14 cellular contexts compared by ENCODE assay signal in genomic region chr11:116194156-116194904, GRCh38.
A peak's percentile ranks its signal among the peaks of the same experiment; 100 is the strongest.
DNase-seq lines count a peak whose midpoint lies in the region; ATAC-seq and TF ChIP-seq lines count a peak whose summit lies in the region.
"Had no signal": no experiment of that assay in that cellular context is flagged by ENCODE, and none has a peak within 500 bp of the region (broad histone marks: within the 10 kb centered on the region; RNA-seq: fewer than 3 reads in every experiment).

No MANE protein-coding gene starts in this region.

- H2AFZ ChIP-seq in mesenchymal stem cell (ENCODE audit: low read depth, low read length), result no peak overlapping the region

- H3K27ac ChIP-seq in duodenal mucosa (ENCODE audit: low read depth, low read length), result no peak overlapping the region
- no peak overlapping the region for H3K27ac ChIP-seq in mesenchymal stem cell (ENCODE audit: low read length, poor library complexity, severe bottlenecking)
- H3K27ac ChIP-seq in suprapubic skin, result no peak overlapping the region
- H3K27ac ChIP-seq: 22Rv1, KMS-11 had no signal

- H2AK5ac ChIP-seq in mesenchymal stem cell (ENCODE audit: low read length, severe bottlenecking), result no peak overlapping the region

- H3K14ac ChIP-seq in mesenchymal stem cell (ENCODE audit: low read length in 2 of 2), result no peak overlapping the region

- peak; percentile 73 for DNase-seq in DMS53 (lab: John Stamatoyannopoulos, UW)
- no peak for DNase-seq in DMS53 treated with DMSO at 0.1 percent for 48 hours (lab: John Stamatoyannopoulos, UW; ENCODE audit: unreplicated experiment)
- DNase-seq in mesenchymal stem cell, result no peak
- DNase-seq in suprapubic skin (ENCODE audit: low spot score in 2 of 2), result no peak
- no peak for DNase-seq in GM20000 (ENCODE audit: low spot score)
- DNase-seq: activated T-cell treated with anti-CD3 and anti-CD28 coated beads, Interleukin-2, amount 50 U/mL, for 24 hours; DND-41; naive B cell; stimulated activated CD4-positive, alpha-beta T cell treated with anti-CD3 and anti-CD28 coated beads, Interleukin-2, amount 100 ng/mL, for 48 hours had no signal

- no peaks in the 10 kb centered on the region for H3K9me3 ChIP-seq in duodenal mucosa (ENCODE audit: control insufficient read depth in 1 of 2, low read length in 2 of 2)
- no peaks in the 10 kb centered on the region for H3K9me3 ChIP-seq in mesenchymal stem cell (ENCODE audit: control insufficient read depth, low read length)
- H3K9me3 ChIP-seq in suprapubic skin, result no peaks in the 10 kb centered on the region

- H3K4ac ChIP-seq in mesenchymal stem cell (ENCODE audit: low read depth in 1 of 2, low read length in 2 of 2), result no peak overlapping the region

- no peak for TF ChIP-seq EP300 in suprapubic skin (IDR thresholded peaks at IDR 0.05)

- no peaks in the 10 kb centered on the region for H3K79me1 ChIP-seq in mesenchymal stem cell (replicated peaks; ENCODE audit: low read length, poor library complexity, severe bottlenecking)

- 53% methylated on average over 4 of the region's 5 CpGs for whole genome bisulfite sequencing in mesenchymal stem cell
- WGBS in suprapubic skin, result 47% methylated on average over 5 of the region's 5 CpGs

- H3K4me3 ChIP-seq in duodenal mucosa (ENCODE audit: low read depth in 1 of 2, low read length in 2 of 2), result peak overlapping the region; percentile 60 to 70
- peak overlapping the region in 1 of 2 experiments; percentile 65 for H3K4me3 ChIP-seq in mesenchymal stem cell (ENCODE audit: insufficient read depth in 1 of 2, low read depth in 1 of 2, low read length in 2 of 2)
- peak overlapping the region; percentile 52 for H3K4me3 ChIP-seq in suprapubic skin

- H3K9ac ChIP-seq in duodenal mucosa (ENCODE audit: low read depth in 1 of 2, low read length in 2 of 2) (no peak overlapping the region), mesenchymal stem cell (ENCODE audit: low read length) (peak overlapping the region; percentile 42)
- H3K9ac ChIP-seq: KMS-11 had no signal

- no peak for TF ChIP-seq POLR2A in suprapubic skin (IDR thresholded peaks at IDR 0.05)

- H3K27me3 ChIP-seq in duodenal mucosa (ENCODE audit: control insufficient read depth in 1 of 2, insufficient read depth in 2 of 2, low read length in 2 of 2) (no peaks in the 10 kb centered on the region), mesenchymal stem cell (ENCODE audit: control insufficient read depth in 1 of 2, insufficient read depth in 1 of 2, low read length in 2 of 2) (peaks cover 40 to 48% of the 10 kb centered on the region in 2 experiments), suprapubic skin (peaks cover 16% of the 10 kb centered on the region)

- H3K23ac ChIP-seq in mesenchymal stem cell (ENCODE audit: low read length in 2 of 2), result no peak overlapping the region

- H2BK12ac ChIP-seq in mesenchymal stem cell (ENCODE audit: low read length in 2 of 2), result no peak overlapping the region

- H3K36me3 ChIP-seq in duodenal mucosa (ENCODE audit: control insufficient read depth in 1 of 2, insufficient read depth in 2 of 2, low read length in 2 of 2), result no peaks in the 10 kb centered on the region
- no peaks in the 10 kb centered on the region for H3K36me3 ChIP-seq in mesenchymal stem cell (ENCODE audit: control insufficient read depth in 1 of 2, insufficient read depth in 2 of 2, low read depth in 1 of 2, low read length in 2 of 2)
- H3K36me3 ChIP-seq in suprapubic skin, result no peaks in the 10 kb centered on the region

- H3K18ac ChIP-seq in mesenchymal stem cell (ENCODE audit: low read depth in 1 of 2, low read length in 2 of 2), result no peak overlapping the region

- H3K4me1 ChIP-seq in duodenal mucosa (ENCODE audit: control insufficient read depth in 1 of 2, insufficient read depth in 2 of 2, low read length in 2 of 2), result peaks cover 6 to 9% of the 10 kb centered on the region in 2 donors
- peaks cover 11% of the 10 kb centered on the region for H3K4me1 ChIP-seq in mesenchymal stem cell (ENCODE audit: control insufficient read depth, insufficient read depth, low read depth, low read length)
- peaks cover 18% of the 10 kb centered on the region for H3K4me1 ChIP-seq in suprapubic skin

- no peak overlapping the region for H2BK5ac ChIP-seq in mesenchymal stem cell (ENCODE audit: low read depth, low read length, poor library complexity, severe bottlenecking)

- H4K91ac ChIP-seq in mesenchymal stem cell (ENCODE audit: low read length), result no peak overlapping the region

- no peak overlapping the region for H3K4me2 ChIP-seq in mesenchymal stem cell (ENCODE audit: low read length, poor library complexity, severe bottlenecking)
- H3K4me2 ChIP-seq: KMS-11 had no signal

- no peak overlapping the region for H2BK120ac ChIP-seq in mesenchymal stem cell (ENCODE audit: low read depth, low read length)

- ATAC-seq in GM19463 (IDR thresholded peaks at IDR 0.05; ENCODE audit: unreplicated experiment) (no peak), HG02759 (IDR thresholded peaks at IDR 0.05; ENCODE audit: unreplicated experiment) (no peak)

- no peak overlapping the region for H4K8ac ChIP-seq in mesenchymal stem cell (ENCODE audit: low read length)

- no peak for TF ChIP-seq CTCF in suprapubic skin (IDR thresholded peaks at IDR 0.05)
- no peak for TF ChIP-seq CTCF in GM20000 (IDR thresholded peaks at IDR 0.05; ENCODE audit: extremely low read depth, missing control alignments)

- H2BK15ac ChIP-seq in mesenchymal stem cell (ENCODE audit: low read depth, poor library complexity, severe bottlenecking), result no peak overlapping the region
